8 cellular contexts compared by ENCODE assay signal in genomic region chr3:50292924-50293801, GRCh38. TPM values are rescaled to one million over a fixed set of nuclear protein-coding genes. Genes with fewer than 3 reads are reported as not detected.
DNase-seq lines count a peak whose midpoint lies in the region; ATAC-seq and TF ChIP-seq lines count a peak whose summit lies in the region.

No MANE protein-coding gene starts in this region.

- DNase-seq in H7 (no peak), WERI-Rb-1 (no peak), gastrocnemius medialis (peak in 1 of 2 donors; percentile 62), NCI-H1436 treated with DMSO at 0.1 percent for 48 hours (lab: John Stamatoyannopoulos, UW) (no peak), activated gamma-delta T cell (lab: John Stamatoyannopoulos, UW) (no peak), erythroblast (lab: John Stamatoyannopoulos, UW) (no peak)

- H3K27ac ChIP-seq in WERI-Rb-1 (peak overlapping the region; percentile 64), gastroesophageal sphincter (peak overlapping the region; percentile 69 to 93 (median 90)), gastrocnemius medialis (peak overlapping the region; percentile 97 to 99 (median 98))

- in situ Hi-C loops in gastrocnemius medialis (cut with MboI; ENCODE audit: low sequenced_read_pairs in 4 of 4): loop anchor here in 1 of 4 donors (25.0 kb wide), 1 partner anchor 356 kb away; the partner anchor contains the start of genes MON1A and RBM6

- no peak for TF ChIP-seq POLR2A in gastroesophageal sphincter (IDR thresholded peaks at IDR 0.05)
- no peak for TF ChIP-seq POLR2A in gastrocnemius medialis (IDR thresholded peaks at IDR 0.05)
- TF ChIP-seq POLR2A in erythroblast (IDR thresholded peaks at IDR 0.05; ENCODE audit: low read length): no peak

- intact Hi-C loops in gastrocnemius medialis (cut with DNase I; ENCODE audit: low total_unique reads): no loop called here

- TF ChIP-seq CTCF in WERI-Rb-1 (IDR thresholded peaks at IDR 0.05; ENCODE audit: low read depth, low read length) (no peak), gastroesophageal sphincter (IDR thresholded peaks at IDR 0.05) (no peak), gastrocnemius medialis (IDR thresholded peaks at IDR 0.05 in 4 of 5, conservative IDR thresholded peaks at IDR 0.05 in 1 of 5) (no peak)

- ATAC-seq in gastroesophageal sphincter: no peak
- ATAC-seq in gastrocnemius medialis: peak; percentile 39 to 45
- no peak for ATAC-seq in HG03565 (IDR thresholded peaks at IDR 0.05; ENCODE audit: unreplicated experiment)

- H3K36me3 ChIP-seq in H7 (replicated peaks; ENCODE audit: control insufficient read depth, insufficient read depth, low read length) (peaks cover 21% of the 10 kb centered on the region), WERI-Rb-1 (peaks cover 28% of the 10 kb centered on the region), gastroesophageal sphincter (peaks cover 0 to 37% of the 10 kb centered on the region in 2 donors), gastrocnemius medialis (peaks cover 0 to 31% of the 10 kb centered on the region in 2 donors)

- H3K4me3 ChIP-seq in H7 (ENCODE audit: insufficient read depth, low read depth, low read length) (peak overlapping the region; percentile 30; the same call in 1 of the 2 replicates), WERI-Rb-1 (ENCODE audit: low read depth, low read length) (peak overlapping the region; percentile 25), gastroesophageal sphincter (peak overlapping the region in 1 of 2 donors; percentile 100), gastrocnemius medialis (peak overlapping the region; percentile 60 to 96 (median 94))

- WGBS in gastroesophageal sphincter (ENCODE audit: low coverage in 1 of 2), 2 donors: 100% methylated on average over 1 of the region's 14 CpGs; no CpG with 5 or more reads in 1 of the 2 donors

- no peaks in the 10 kb centered on the region for H3K27me3 ChIP-seq in H7 (ENCODE audit: control insufficient read depth, insufficient read depth, low read length)
- no peaks in the 10 kb centered on the region for H3K27me3 ChIP-seq in WERI-Rb-1 (ENCODE audit: insufficient read depth, low read depth, severe bottlenecking)
- no peaks in the 10 kb centered on the region for H3K27me3 ChIP-seq in gastroesophageal sphincter
- H3K27me3 ChIP-seq in gastrocnemius medialis: no peaks in the 10 kb centered on the region

- no peaks in the 10 kb centered on the region for H3K9me3 ChIP-seq in WERI-Rb-1 (ENCODE audit: severe bottlenecking)
- H3K9me3 ChIP-seq in gastroesophageal sphincter: no peaks in the 10 kb centered on the region
- no peaks in the 10 kb centered on the region for H3K9me3 ChIP-seq in gastrocnemius medialis

- H3K4me1 ChIP-seq in gastroesophageal sphincter (peaks cover 0 to 39% (median 15%) of the 10 kb centered on the region in 3 donors), gastrocnemius medialis (peaks cover 21 to 27% of the 10 kb centered on the region in 2 donors)

- TF ChIP-seq EP300 in gastroesophageal sphincter (IDR thresholded peaks at IDR 0.05): no peak

RNA-seq across cellular contexts. Expression of gene IFRD2, which starts 0.9 kb away (rescaled TPM):
- 118 and 146 TPM in 2 replicates for total RNA-seq in H7 (2014; rRNA removed; shearing (Covaris generic))
- total RNA-seq in gastroesophageal sphincter (10 to 100 TPM; 37.3 to 85.4 (median 64.9) TPM), gastrocnemius medialis (100 to 1,000 TPM; 111 to 145 (median 127) TPM)

RNA-seq across cellular contexts. Expression of gene HYAL3, which starts 6.0 kb away (rescaled TPM):
- 3.5 and 5.7 TPM in 2 replicates for total RNA-seq in H7 (2014; rRNA removed; shearing (Covaris generic))
- total RNA-seq in gastroesophageal sphincter: 1 to 10 TPM; 2.4 to 8.8 (median 4.0) TPM
- 1 to 10 TPM in 3 of 4 donors, not detected in 1; 1.1 to 2.3 (median 1.2) TPM for total RNA-seq in gastrocnemius medialis

RNA-seq across cellular contexts. Expression of gene NAA80, which starts 6.0 kb away (rescaled TPM):
- 23.7 and 28.3 TPM in 2 replicates for total RNA-seq in H7 (2014; rRNA removed; shearing (Covaris generic))
- total RNA-seq in gastroesophageal sphincter: 10 to 100 TPM in 1 of 4 donors, 1 to 10 TPM in 3; 4.2 to 12.3 (median 7.9) TPM
- 10 to 100 TPM; 12.5 to 22.1 (median 14.8) TPM for total RNA-seq in gastrocnemius medialis

RNA-seq across cellular contexts. Expression of gene HYAL1, which starts 10.2 kb away (rescaled TPM):
- total RNA-seq in H7 (2014; rRNA removed; shearing (Covaris generic)): 5.4 and 8.2 TPM in 2 replicates
- total RNA-seq in gastroesophageal sphincter (10 to 100 TPM in 2 of 4 donors, 1 to 10 TPM in 2; 4.8 to 12.3 (median 7.9) TPM), gastrocnemius medialis (10 to 100 TPM in 2 of 4 donors, 1 to 10 TPM in 2; 3.6 to 14.6 (median 9.1) TPM)

RNA-seq across cellular contexts. Expression of gene LSMEM2, which starts 14.3 kb away (rescaled TPM):
- total RNA-seq in H7 (2014; rRNA removed; shearing (Covaris generic)): 0.07 and 1.2 TPM in 2 replicates
- total RNA-seq in gastroesophageal sphincter (not detected), gastrocnemius medialis (under 1 TPM in 3 of 4 donors, not detected in 1; 0.41 to 0.98 (median 0.49) TPM)

Comparison
In these comparisons a context has a peak if more than half of its experiments do, and no peak if none do; other contexts are left out.
1. ATAC-seq: peak in gastrocnemius medialis (2 of 2); none in gastroesophageal sphincter (single experiment) and HG03565 (single experiment).
2. Peak in every context shown above with its lines, with median percentiles within 50 percentile points of each other: H3K27ac ChIP-seq.